In genomic region chr1:203995228-203995627, GRCh38 we compare ENCODE assay signal across 16 cellular contexts.
DNase-seq lines count a peak whose midpoint lies in the region; ATAC-seq and TF ChIP-seq lines count a peak whose summit lies in the region.
"Had no signal": no experiment of that assay in that cellular context is flagged by ENCODE, and none has a peak within 500 bp of the region (broad histone marks: within the 10 kb centered on the region; RNA-seq: fewer than 3 reads in every experiment).

No MANE protein-coding gene starts in this region.

- no peak overlapping the region for H2AK5ac ChIP-seq in mesendoderm (ENCODE audit: low read length)

- H3K4me2 ChIP-seq in mesendoderm (ENCODE audit: low read length) = no peak overlapping the region
- H3K4me2 ChIP-seq: KMS-11 had no signal

- intact Hi-C loops in heart left ventricle (cut with DNase I) (loop anchor here in 1 of 10 donors (5.0 kb wide), 1 partner anchor 52 kb away; no protein-coding TSS in a partner anchor), Right ventricle myocardium inferior (cut with DNase I) (loop anchor here (10.0 kb wide), 1 partner anchor 50 kb away; no protein-coding TSS in a partner anchor)

- WGBS in heart left ventricle, 4 donors = 24 to 48% (median 34%) methylated on average over 4 of the region's 4 CpGs
- 46 to 47% methylated on average over 4 of the region's 4 CpGs for WGBS in endodermal cell (ENCODE audit: insufficient coverage in 1 of 2, insufficient read length in 1 of 2), 2 experiments
- no CpG with 5 or more reads among the region's 4 CpGs for WGBS in mesendoderm (ENCODE audit: extremely low coverage, insufficient coverage, low lambda C conversion rate)

- H3K56ac ChIP-seq in mesendoderm (ENCODE audit: low read length) = peak overlapping the region; percentile 8

- H3K79me2 ChIP-seq in mesendoderm (ENCODE audit: control insufficient read depth, insufficient read depth, low read length) = no peaks in the 10 kb centered on the region

- H3K4me3 ChIP-seq in heart left ventricle = no peak overlapping the region
- H3K4me3 ChIP-seq in endodermal cell (ENCODE audit: low read length) = no peak overlapping the region
- H3K4me3 ChIP-seq in mesendoderm (ENCODE audit: low read length) = no peak overlapping the region
- H3K4me3 ChIP-seq in subcutaneous abdominal adipose tissue (ENCODE audit: low read depth in 1 of 5, low read length in 5 of 5) = peak overlapping the region in 1 of 5 donors; percentile 17
- H3K4me3 ChIP-seq: body of pancreas had no signal

- H2BK5ac ChIP-seq in mesendoderm (ENCODE audit: low read length) = no peak overlapping the region

- TF ChIP-seq CTCF in heart left ventricle (IDR thresholded peaks at IDR 0.05) (no peak), endodermal cell (conservative IDR thresholded peaks at IDR 0.05) (no peak)

- H3K27me3 ChIP-seq in heart left ventricle (no peaks in the 10 kb centered on the region), endodermal cell (ENCODE audit: control insufficient read depth, insufficient read depth, low read length, poor library complexity, severe bottlenecking) (no peaks in the 10 kb centered on the region), mesendoderm (ENCODE audit: insufficient read depth, low read length, poor library complexity) (no peaks in the 10 kb centered on the region), subcutaneous abdominal adipose tissue (ENCODE audit: control insufficient read depth in 5 of 5, insufficient read depth in 4 of 5, low read length in 5 of 5) (no peaks in the 10 kb centered on the region)
- H3K27me3 ChIP-seq: body of pancreas had no signal

- H3K36me3 ChIP-seq in heart left ventricle = no peaks in the 10 kb centered on the region
- H3K36me3 ChIP-seq in endodermal cell (ENCODE audit: control insufficient read depth, insufficient read depth, low read length) = no peaks in the 10 kb centered on the region
- no peaks in the 10 kb centered on the region for H3K36me3 ChIP-seq in mesendoderm (ENCODE audit: control insufficient read depth, insufficient read depth, low read length)
- no peaks in the 10 kb centered on the region for H3K36me3 ChIP-seq in subcutaneous abdominal adipose tissue (ENCODE audit: control insufficient read depth in 5 of 5, insufficient read depth in 5 of 5, low read length in 5 of 5)

- H2BK15ac ChIP-seq in mesendoderm (replicated peaks; ENCODE audit: low read depth) = no peak overlapping the region

- H4K8ac ChIP-seq in mesendoderm (ENCODE audit: low read depth, low read length) = no peak overlapping the region

- H3K4ac ChIP-seq in mesendoderm (ENCODE audit: low read depth, low read length) = no peak overlapping the region

- H3K27me3 Mint-ChIP-seq in endodermal cell (ENCODE audit: insufficient read depth) = peaks cover 3% of the 10 kb centered on the region

- no peak overlapping the region for H4K5ac ChIP-seq in mesendoderm (ENCODE audit: low read length)

- H3K27ac Mint-ChIP-seq in endodermal cell = peak overlapping the region; percentile 75
- H3K27ac Mint-ChIP-seq: activated CD4-positive, alpha-beta memory T cell treated with anti-CD3 and anti-CD28 coated beads, Interleukin-2, amount 10 ng/mL, durations not matched to agents 7 days and 5 days; B cell; naive thymus-derived CD8-positive, alpha-beta T cell had no signal

- peaks cover 4% of the 10 kb centered on the region for H3K9me3 Mint-ChIP-seq in endodermal cell

- H2BK120ac ChIP-seq in mesendoderm (ENCODE audit: low read depth, low read length) = no peak overlapping the region

- peaks cover 0 to 5% (median under 1%) of the 10 kb centered on the region in 12 donors for H3K9me3 ChIP-seq in heart left ventricle
- peaks cover 5% of the 10 kb centered on the region for H3K9me3 ChIP-seq in endodermal cell (ENCODE audit: control insufficient read depth, low read length)
- H3K9me3 ChIP-seq in subcutaneous abdominal adipose tissue (ENCODE audit: control insufficient read depth in 5 of 5, low read length in 5 of 5) = peaks cover 0 to 4% (median 0%) of the 10 kb centered on the region in 5 donors
- H3K9me3 ChIP-seq: body of pancreas had no signal

- ATAC-seq in heart left ventricle = peak in 2 of 4 donors; percentile 58 to 83
- no peak for ATAC-seq in Right ventricle myocardium inferior
- ATAC-seq: activated CD4-positive, CD25-positive, alpha-beta regulatory T cell treated with anti-CD3 and anti-CD28 coated beads, Interleukin-2, amount 50 U/mL, for 24 hours; body of pancreas; naive thymus-derived CD8-positive, alpha-beta T cell had no signal

- H3K23ac ChIP-seq in mesendoderm (ENCODE audit: low read length) = no peak overlapping the region

- DNase-seq in heart left ventricle (peak in 2 of 5 donors; percentile 28 to 32), Right ventricle myocardium inferior (ENCODE audit: missing footprints) (no peak), endodermal cell (no peak), mesendoderm (peak; percentile 58), NCI-H1092 treated with DMSO at 0.1 percent for 48 hours (lab: John Stamatoyannopoulos, UW) (no peak), NCI-H2171 (lab: John Stamatoyannopoulos, UW) (no peak)
- no peak for DNase-seq in activated CD8-positive, alpha-beta memory T cell treated with anti-CD3 and anti-CD28 coated beads, Interleukin-2, amount 50 U/mL, for 48 hours
- DNase-seq: activated CD4-positive, alpha-beta memory T cell treated with anti-CD3 and anti-CD28 coated beads, Interleukin-2, amount 10 ng/mL, durations not matched to agents 7 days and 5 days; activated effector memory CD4-positive, alpha-beta T cell treated with Interleukin-2 at 50 U/mL for 16 hours; body of pancreas; kidney glomerular epithelial cell; naive thymus-derived CD8-positive, alpha-beta T cell had no signal

- peaks cover 32% of the 10 kb centered on the region for H3K4me1 Mint-ChIP-seq in endodermal cell
- H3K4me1 Mint-ChIP-seq: B cell had no signal

- TF ChIP-seq POLR2A in heart left ventricle (IDR thresholded peaks at IDR 0.05) = no peak

- H3K9ac ChIP-seq in endodermal cell (ENCODE audit: extremely low read depth, low read length, poor library complexity, severe bottlenecking) (no peak overlapping the region), mesendoderm (ENCODE audit: low read length) (no peak overlapping the region), subcutaneous abdominal adipose tissue (ENCODE audit: low read length in 5 of 5) (peak overlapping the region in 1 of 5 donors; percentile 38)
- H3K9ac ChIP-seq: KMS-11 had no signal

- peak overlapping the region; percentile 32 for H3K18ac ChIP-seq in mesendoderm (ENCODE audit: low read length)

- H3K36me3 Mint-ChIP-seq in endodermal cell (ENCODE audit: low read depth) = no peaks in the 10 kb centered on the region

- peaks cover 0 to 29% (median 11%) of the 10 kb centered on the region in 12 donors for H3K4me1 ChIP-seq in heart left ventricle
- H3K4me1 ChIP-seq in endodermal cell (ENCODE audit: control insufficient read depth, insufficient read depth, low read length) = peaks cover 9% of the 10 kb centered on the region
- peaks cover 7% of the 10 kb centered on the region for H3K4me1 ChIP-seq in mesendoderm (ENCODE audit: control insufficient read depth, low read depth, low read length)
- H3K4me1 ChIP-seq in subcutaneous abdominal adipose tissue (ENCODE audit: control insufficient read depth in 5 of 5, insufficient read depth in 5 of 5, low read length in 5 of 5) = peaks cover 0 to 24% (median 13%) of the 10 kb centered on the region in 5 donors
- H3K4me1 ChIP-seq: body of pancreas had no signal

- no peak overlapping the region for H3K4me3 Mint-ChIP-seq in endodermal cell
- H3K4me3 Mint-ChIP-seq: activated CD4-positive, alpha-beta memory T cell treated with anti-CD3 and anti-CD28 coated beads, Interleukin-2, amount 10 ng/mL, durations not matched to agents 7 days and 5 days; B cell; naive thymus-derived CD8-positive, alpha-beta T cell had no signal

- H3K27ac ChIP-seq in heart left ventricle = peak overlapping the region in 7 of 12 donors; percentile 1 to 50 (median 41)
- H3K27ac ChIP-seq in endodermal cell (ENCODE audit: low read depth, low read length) = peak overlapping the region; percentile 61
- H3K27ac ChIP-seq in mesendoderm (ENCODE audit: low read depth, low read length) = no peak overlapping the region
- H3K27ac ChIP-seq in subcutaneous abdominal adipose tissue (ENCODE audit: low read depth, low read length) = peak overlapping the region; percentile 38
- H3K27ac ChIP-seq: body of pancreas, KMS-11 had no signal

- H3K79me1 ChIP-seq in mesendoderm (ENCODE audit: low read length) = no peaks in the 10 kb centered on the region
